14 cellular contexts compared by ENCODE assay signal in the genomic region with DNA sequence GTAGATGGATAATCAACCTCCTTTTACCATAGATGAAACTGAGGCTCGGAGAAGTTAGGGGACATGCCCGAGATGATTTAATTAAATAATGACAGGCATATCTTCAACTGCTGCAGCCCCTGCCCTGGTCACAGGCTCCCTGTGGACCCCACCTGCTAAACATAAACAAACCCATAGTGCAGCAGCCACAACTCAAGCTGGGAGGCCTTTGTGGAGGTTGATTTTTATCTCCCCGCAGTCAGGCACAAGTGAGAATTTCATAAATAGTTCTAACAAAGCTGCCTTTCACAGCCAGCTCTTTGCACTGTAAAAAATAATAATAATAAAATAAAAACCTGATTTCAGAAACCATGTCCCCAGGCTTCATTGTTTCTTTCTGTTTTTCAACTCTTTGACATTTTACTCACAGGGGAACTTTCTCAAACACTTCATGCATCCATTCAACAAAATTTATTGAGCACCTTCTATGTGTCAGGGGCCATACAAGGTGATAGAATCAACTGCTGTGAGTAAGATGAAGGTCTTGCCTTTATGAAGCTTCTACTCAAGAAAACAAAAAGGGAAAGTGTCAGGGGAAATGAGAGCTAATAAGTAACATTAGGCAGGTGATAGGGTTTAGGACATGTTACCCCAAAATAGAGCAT.
"Had no signal": no experiment of that assay in that cellular context is flagged by ENCODE, and none has a peak within 500 bp of the region (broad histone marks: within the 10 kb centered on the region; RNA-seq: fewer than 3 reads in every experiment).

No MANE protein-coding gene starts in this region.

- H3K4me3 ChIP-seq: lung, smooth muscle cell had no signal

- H3K36me3 ChIP-seq: ascending aorta, suprapubic skin, transverse colon, vagina had no signal

- H3K27me3 ChIP-seq: ascending aorta, suprapubic skin, transverse colon, vagina had no signal

- H3K9me3 ChIP-seq: ascending aorta, suprapubic skin, transverse colon, vagina had no signal

- DNase-seq: activated CD4-positive, alpha-beta T cell treated with anti-CD3 and anti-CD28 coated beads, Interleukin-2, amount 10 ng/mL, durations not matched to agents 7 days and 5 days; activated CD8-positive, alpha-beta T cell treated with anti-CD3 and anti-CD28 coated beads, Interleukin-2, amount 10 ng/mL, durations not matched to agents 7 days and 5 days; activated effector memory CD4-positive, alpha-beta T cell treated with Interleukin-2 at 50 U/mL for 16 hours; activated naive CD4-positive, alpha-beta T cell treated with anti-CD3 and anti-CD28 coated beads, Interleukin-2, amount 10 ng/mL, durations not matched to agents 7 days and 5 days; activated T-cell treated with anti-CD3 and anti-CD28 coated beads, Interleukin-2, amount 50 U/mL, for 24 hours; nephron progenitor cell; stimulated activated CD4-positive, alpha-beta T cell treated with anti-CD3 and anti-CD28 coated beads, Interleukin-4, amount 100 ng/mL, for 1 hour; stimulated activated naive CD8-positive, alpha-beta T cell treated with anti-CD3 and anti-CD28 coated beads, Interleukin-15, amount 100 ng/mL, for 72 hours; transverse colon had no signal
